In genomic region chr12:120194534-120195395, GRCh38 we compare ENCODE assay signal across 8 cellular contexts. TPM values are rescaled to one million over a fixed set of nuclear protein-coding genes. Genes with fewer than 3 reads are reported as not detected.
DNase-seq lines count a peak whose midpoint lies in the region; ATAC-seq lines count a peak whose summit lies in the region.

GCN1 (minus strand) TSS chr12:120194715; CDS start chr12:120194697, 18 bp downstream.

- H3K4me3 Mint-ChIP-seq in activated CD8-positive, alpha-beta T cell treated with anti-CD3 and anti-CD28 coated beads, Interleukin-2, amount 10 ng/mL, durations not matched to agents 7 days and 5 days, result peak within 1 kb of the TSS; percentile 89

- H3K27ac Mint-ChIP-seq in activated CD8-positive, alpha-beta T cell treated with anti-CD3 and anti-CD28 coated beads, Interleukin-2, amount 10 ng/mL, durations not matched to agents 7 days and 5 days, result peak within 1 kb of the TSS; percentile 93

- H3K36me3 Mint-ChIP-seq in activated CD8-positive, alpha-beta T cell treated with anti-CD3 and anti-CD28 coated beads, Interleukin-2, amount 10 ng/mL, durations not matched to agents 7 days and 5 days (ENCODE audit: low read depth), result peaks cover 64% of the 10 kb centered on the region

- no peaks in the 10 kb centered on the region for H3K27me3 Mint-ChIP-seq in activated CD8-positive, alpha-beta T cell treated with anti-CD3 and anti-CD28 coated beads, Interleukin-2, amount 10 ng/mL, durations not matched to agents 7 days and 5 days (ENCODE audit: low read depth)

- CTCF ChIA-PET in activated CD8-positive, alpha-beta T cell treated with anti-CD3 and anti-CD28 coated beads, Interleukin-2, amount 10 ng/mL, durations not matched to agents 7 days and 5 days (lab: Charles Lee), result no interaction called here

- POLR2A ChIA-PET in activated CD8-positive, alpha-beta T cell treated with anti-CD3 and anti-CD28 coated beads, Interleukin-2, amount 10 ng/mL, durations not matched to agents 7 days and 5 days (lab: Charles Lee), result interaction anchor here (2.2 to 7.5 kb wide), 2 partner anchors 76 to 98 kb away, joined by 16 to 82 read pairs; partner anchors contain the start of genes RAB35, RNU4-1 and RNU4-2

- no peaks in the 10 kb centered on the region for H3K9me3 Mint-ChIP-seq in activated CD8-positive, alpha-beta T cell treated with anti-CD3 and anti-CD28 coated beads, Interleukin-2, amount 10 ng/mL, durations not matched to agents 7 days and 5 days (ENCODE audit: insufficient read depth)

- DNase-seq in Ammon's horn (ENCODE audit: low spot score) (peak; percentile 84), NCI-H82 treated with DMSO at 0.1 percent for 48 hours (lab: John Stamatoyannopoulos, UW; ENCODE audit: unreplicated experiment) (peak; percentile 60), lung microvascular endothelial cell (ENCODE audit: low read depth in 2 of 2) (peak; percentile 82 to 86)
- DNase-seq in activated CD8-positive, alpha-beta T cell treated with anti-CD3 and anti-CD28 coated beads, Interleukin-2, amount 10 ng/mL, durations not matched to agents 7 days and 5 days, result peak; percentile 88
- peak; percentile 86 for DNase-seq in effector CD4-positive, alpha-beta T cell
- DNase-seq in stimulated activated CD4-positive, alpha-beta T cell treated with anti-CD3 and anti-CD28 coated beads, TNF-alpha, amount 100 ng/mL, for 4 hours (ENCODE audit: low read depth in 3 of 3), result peak; percentile 76 to 93 (median 78)

- peaks cover 57% of the 10 kb centered on the region for H3K4me1 Mint-ChIP-seq in activated CD8-positive, alpha-beta T cell treated with anti-CD3 and anti-CD28 coated beads, Interleukin-2, amount 10 ng/mL, durations not matched to agents 7 days and 5 days (ENCODE audit: low read depth)

- ATAC-seq in GM19025 (IDR thresholded peaks at IDR 0.05; ENCODE audit: low read depth, unreplicated experiment), result peak; percentile 77
- ATAC-seq in HG03342 (IDR thresholded peaks at IDR 0.05; ENCODE audit: unreplicated experiment), result peak; percentile 76
- ATAC-seq in activated CD8-positive, alpha-beta T cell treated with anti-CD3 and anti-CD28 coated beads, Interleukin-2, amount 10 ng/mL, durations not matched to agents 7 days and 5 days, result peak; percentile 84

RNA-seq across cellular contexts. Expression of gene GCN1, which starts in this region (rescaled TPM):
- 100 to 1,000 TPM; 109 to 112 TPM for total RNA-seq in activated CD8-positive, alpha-beta T cell treated with anti-CD3 and anti-CD28 coated beads, Interleukin-2, amount 10 ng/mL, durations not matched to agents 7 days and 5 days
- total RNA-seq in lung microvascular endothelial cell, result 48.4 and 68.5 TPM in 2 replicates

Comparison
In these comparisons a context has a peak if more than half of its experiments do, and no peak if none do; other contexts are left out.
1. Peak in every context shown above with its lines: DNase-seq and ATAC-seq.